In genomic region chr5:61748651-61749050, GRCh38 we compare ENCODE assay signal across 29 cellular contexts.
"Had no signal": no experiment of that assay in that cellular context is flagged by ENCODE, and none has a peak within 500 bp of the region (broad histone marks: within the 10 kb centered on the region; RNA-seq: fewer than 3 reads in every experiment).

No MANE protein-coding gene starts in this region.

- H3K27me3 Mint-ChIP-seq: dendritic cell treated with granulocyte-macrophage colony-stimulating factor and Interleukin-4, amounts not matched to agents 40 ng/mL and 50 ng/mL, for 4 days; effector memory CD8-positive, alpha-beta T cell had no signal

- DNase-seq: colonic mucosa; cortex of kidney; dermis blood vessel endothelial cell; dorsolateral prefrontal cortex; effector CD4-positive, alpha-beta T cell; effector CD8-positive, alpha-beta T cell; effector memory CD4-positive, alpha-beta T cell; effector memory CD8-positive, alpha-beta T cell; endodermal cell; erythroblast; esophagus squamous epithelium; foreskin fibroblast; foreskin keratinocyte; foreskin melanocyte; gastrocnemius medialis; glutamatergic neuron; head of caudate nucleus; heart left ventricle; heart right ventricle had no signal

- H3K79me2 ChIP-seq: hepatocyte had no signal

- H3K4me1 ChIP-seq: colonic mucosa, esophagus squamous epithelium, foreskin keratinocyte, gastrocnemius medialis, gastroesophageal sphincter, heart left ventricle, heart right ventricle had no signal

- H3K4me3 Mint-ChIP-seq: dendritic cell treated with granulocyte-macrophage colony-stimulating factor and Interleukin-4, amounts not matched to agents 40 ng/mL and 50 ng/mL, for 4 days; effector memory CD8-positive, alpha-beta T cell; endodermal cell had no signal

- H3K36me3 ChIP-seq: colonic mucosa, esophagus squamous epithelium, gastrocnemius medialis, gastroesophageal sphincter, heart left ventricle, heart right ventricle had no signal

- H2AFZ ChIP-seq: hepatocyte had no signal

- H3K27ac ChIP-seq: colonic mucosa, coronary artery, dorsolateral prefrontal cortex, epithelial cell of prostate, esophagus squamous epithelium, foreskin keratinocyte, gastrocnemius medialis, gastroesophageal sphincter, heart left ventricle, heart right ventricle, hepatocyte had no signal

- H3K27me3 ChIP-seq: colonic mucosa, dorsolateral prefrontal cortex, esophagus squamous epithelium, gastrocnemius medialis, gastroesophageal sphincter, heart left ventricle, heart right ventricle, hepatocyte had no signal

- H3K4me1 Mint-ChIP-seq: endodermal cell had no signal

- ATAC-seq: effector memory CD8-positive, alpha-beta T cell; esophagus mucosa; foreskin keratinocyte; gastrocnemius medialis; gastroesophageal sphincter; heart left ventricle; heart right ventricle had no signal

- H3K4me2 ChIP-seq: hepatocyte had no signal

- H3K27ac Mint-ChIP-seq: dendritic cell treated with granulocyte-macrophage colony-stimulating factor and Interleukin-4, amounts not matched to agents 40 ng/mL and 50 ng/mL, for 4 days; effector memory CD8-positive, alpha-beta T cell; endodermal cell had no signal

- FAIRE-seq: colon, endometrium, endothelial cell of umbilical vein, frontal cortex had no signal

- H3K9me3 ChIP-seq: colonic mucosa, esophagus squamous epithelium, gastrocnemius medialis, gastroesophageal sphincter had no signal

- H3K4me3 ChIP-seq: colonic mucosa, coronary artery, dorsolateral prefrontal cortex, esophagus squamous epithelium, gastrocnemius medialis, gastroesophageal sphincter, heart left ventricle, heart right ventricle, hepatocyte had no signal
